Comparison of ENCODE assay signal across 25 cellular contexts in the genomic region with DNA sequence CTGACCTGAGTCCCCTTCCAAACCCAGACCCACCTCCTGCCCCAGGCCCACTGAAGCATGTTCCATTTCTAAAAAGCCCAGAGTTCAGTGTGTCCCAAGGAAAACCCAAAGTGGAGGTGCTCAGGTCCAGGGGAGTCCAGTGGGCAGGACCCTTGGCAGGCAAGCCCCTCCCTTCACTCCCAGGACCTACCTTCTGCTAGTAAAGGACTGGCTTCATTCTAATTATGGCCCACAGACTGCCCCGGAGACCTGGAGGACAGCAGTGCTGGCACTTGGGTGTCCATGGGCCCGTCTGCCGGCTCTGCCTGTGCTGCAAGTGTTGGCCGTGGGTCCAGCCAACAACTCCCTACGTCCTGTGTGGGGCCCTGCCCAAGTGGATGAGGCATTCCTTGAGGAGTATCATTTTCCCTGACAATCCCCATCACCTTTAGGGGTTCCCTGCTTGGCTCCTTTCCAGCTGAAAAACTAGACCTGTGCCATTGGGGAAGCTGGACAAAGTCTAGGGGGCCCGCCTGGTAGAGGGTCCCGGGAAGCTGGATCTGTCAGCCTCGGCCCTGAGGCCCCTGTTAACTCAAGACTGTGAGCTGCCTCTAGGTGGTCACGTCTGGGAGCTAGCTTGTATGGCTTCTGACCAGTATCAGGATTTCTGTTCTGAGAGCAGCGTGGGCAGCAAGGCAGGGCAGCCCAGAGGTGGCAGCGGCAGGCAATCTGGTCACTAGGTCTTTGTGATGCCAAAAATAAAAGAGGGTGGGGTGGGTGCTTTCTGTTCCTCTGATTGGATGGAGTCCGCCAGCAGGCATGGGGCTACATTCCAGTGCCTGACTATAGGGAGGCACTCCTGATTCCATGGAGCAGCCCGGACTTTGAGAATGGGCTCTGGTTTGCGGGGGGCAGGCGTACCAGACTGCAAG. TPM values are rescaled to one million over a fixed set of nuclear protein-coding genes. Genes with fewer than 3 reads are reported as not detected.
DNase-seq lines count a peak whose midpoint lies in the region; ATAC-seq, FAIRE-seq and TF ChIP-seq lines count a peak whose summit lies in the region.
"Had no signal": no experiment of that assay in that cellular context is flagged by ENCODE, and none has a peak within 500 bp of the region (broad histone marks: within the 10 kb centered on the region; RNA-seq: fewer than 3 reads in every experiment).

No MANE protein-coding gene starts in this region.

- no peak for FAIRE-seq in HepG2 (lab: Jason Lieb, UNC)
- FAIRE-seq: GM19239, RCC 7860 had no signal

- TF ChIP-seq RAD21 in HepG2 (CRISPR knock-in tag; IDR thresholded peaks at IDR 0.05), result no peak

- peaks cover 11 to 29% of the 10 kb centered on the region in 2 donors for H3K4me1 Mint-ChIP-seq in stimulated activated naive B cell treated with anti-CD40 and anti-IgM and Interleukin-4, amounts not matched to agents 10 μg/mL and 1 μg/mL and 100 μg/mL, for 72 hours
- H3K4me1 Mint-ChIP-seq in activated CD4-positive, alpha-beta T cell treated with anti-CD3 and anti-CD28 coated beads, Interleukin-2, amount 10 ng/mL, durations not matched to agents 7 days and 5 days, result peaks cover 11% of the 10 kb centered on the region

- no peak overlapping the region for H3K4me3 Mint-ChIP-seq in stimulated activated naive B cell treated with anti-CD40 and anti-IgM and Interleukin-4, amounts not matched to agents 10 μg/mL and 1 μg/mL and 100 μg/mL, for 72 hours
- H3K4me3 Mint-ChIP-seq in activated CD4-positive, alpha-beta T cell treated with anti-CD3 and anti-CD28 coated beads, Interleukin-2, amount 10 ng/mL, durations not matched to agents 7 days and 5 days, result no peak overlapping the region

- TF ChIP-seq CTCF in PC-3 (conservative IDR thresholded peaks at IDR 0.05; ENCODE audit: low read depth, low read length) (no peak), HepG2 (CRISPR knock-in tag; IDR thresholded peaks at IDR 0.05) (no peak)

- peak overlapping the region; percentile 43 for H3K27ac Mint-ChIP-seq in stimulated activated naive B cell treated with anti-CD40 and anti-IgM and Interleukin-4, amounts not matched to agents 10 μg/mL and 1 μg/mL and 100 μg/mL, for 72 hours
- no peak overlapping the region for H3K27ac Mint-ChIP-seq in activated CD4-positive, alpha-beta T cell treated with anti-CD3 and anti-CD28 coated beads, Interleukin-2, amount 10 ng/mL, durations not matched to agents 7 days and 5 days
- H3K27ac Mint-ChIP-seq: CD4-positive, CD25-positive, alpha-beta regulatory T cell had no signal

- peaks cover 3% of the 10 kb centered on the region; the same call in 1 of the 2 replicates for H3K79me2 ChIP-seq in PC-3 (ENCODE audit: low read length)
- H3K79me2 ChIP-seq in HepG2 (ENCODE audit: insufficient read depth, low read length), result no peaks in the 10 kb centered on the region

- DNase-seq in Right ventricle myocardium superior, result peak; percentile 29
- DNase-seq in cardiac septum (ENCODE audit: low spot score), result no peak
- DNase-seq in PC-3, result no peak
- DNase-seq in HepG2 (ENCODE audit: low spot score), result no peak
- no peak for DNase-seq in stimulated activated naive B cell treated with anti-CD40 and anti-IgM and Interleukin-4, amounts not matched to agents 10 μg/mL and 1 μg/mL and 100 μg/mL, for 72 hours
- no peak for DNase-seq in stimulated activated CD8-positive, alpha-beta memory T cell treated with anti-CD3 and anti-CD28 coated beads, Interleukin-4, amount 100 ng/mL, for 48 hours
- no peak for DNase-seq in activated CD4-positive, alpha-beta T cell treated with anti-CD3 and anti-CD28 coated beads, Interleukin-2, amount 10 ng/mL, durations not matched to agents 7 days and 5 days
- DNase-seq: 8988T; BE2C; CD4-positive, CD25-positive, alpha-beta regulatory T cell; COR-L47; DMS153; GDM1; GM23248; NCI-H187; NCI-H2107; NCI-H510A; NCI-H748 treated with DMSO at 0.1 percent for 48 hours; NK-92 treated with Interleukin-12 subunit alpha and Interleukin-12 subunit beta, amount 100 ng/mL, for 24 hours; SHP77 had no signal

- H3K36me3 Mint-ChIP-seq in stimulated activated naive B cell treated with anti-CD40 and anti-IgM and Interleukin-4, amounts not matched to agents 10 μg/mL and 1 μg/mL and 100 μg/mL, for 72 hours, result no peaks in the 10 kb centered on the region
- no peaks in the 10 kb centered on the region for H3K36me3 Mint-ChIP-seq in activated CD4-positive, alpha-beta T cell treated with anti-CD3 and anti-CD28 coated beads, Interleukin-2, amount 10 ng/mL, durations not matched to agents 7 days and 5 days (ENCODE audit: low read depth)
- H3K36me3 Mint-ChIP-seq: CD4-positive, CD25-positive, alpha-beta regulatory T cell had no signal

- peaks cover 9% of the 10 kb centered on the region; the same call in 1 of the 2 replicates for H3K27me3 ChIP-seq in PC-3 (ENCODE audit: low read length)
- H3K27me3 ChIP-seq in HepG2 (ENCODE audit: control insufficient read depth in 1 of 2, insufficient read depth in 2 of 2, low read length in 2 of 2), result peaks cover 12 to 33% of the 10 kb centered on the region in 2 experiments

- POLR2A ChIA-PET in PC-3 (lab: Charles Lee; ENCODE audit: unreplicated experiment) (no interaction called here), HepG2 (lab: Yijun Ruan, JAX) (interaction anchor here (0.5 to 1.0 kb wide), 2 partner anchors 11 to 133 kb away, joined by 3 to 4 read pairs; a partner anchor contains a TSS)
- POLR2A ChIA-PET in activated CD4-positive, alpha-beta T cell treated with anti-CD3 and anti-CD28 coated beads, Interleukin-2, amount 10 ng/mL, durations not matched to agents 7 days and 5 days (lab: Charles Lee), result no interaction called here

- intact Hi-C loops in Right ventricle myocardium superior (cut with DNase I), result loop anchor here (10.0 kb wide), 1 partner anchor 129 kb away; no protein-coding TSS in a partner anchor
- intact Hi-C loops in cardiac septum (cut with DNase I), result loop anchor here (5.0 kb wide), 1 partner anchor 136 kb away; no protein-coding TSS in a partner anchor
- intact Hi-C loops in PC-3 (cut with micrococcal nuclease), result no loop called here
- intact Hi-C loops in HepG2 (cut with micrococcal nuclease; ENCODE audit: unreplicated experiment), result loop anchor here (5.0 kb wide), 1 partner anchor 186 kb away; no protein-coding TSS in a partner anchor

- no peak overlapping the region for H3K4me3 ChIP-seq in PC-3 (ENCODE audit: low read length)
- no peak overlapping the region for H3K4me3 ChIP-seq in HepG2 (replicated peaks in 1 of 3; ENCODE audit: insufficient read depth in 1 of 3, low read depth in 2 of 3, low read length in 3 of 3)
- H3K4me3 ChIP-seq: GM23248 had no signal

- peaks cover 3% of the 10 kb centered on the region for H3F3A ChIP-seq in PC-3 (ENCODE audit: low read length, unreplicated experiment)

- no peaks in the 10 kb centered on the region for H3K9me2 ChIP-seq in PC-3 (replicated peaks; ENCODE audit: low read length)

- H2AFZ ChIP-seq in PC-3 (ENCODE audit: low read length) (no peak overlapping the region), HepG2 (ENCODE audit: low read length) (no peak overlapping the region)
- H2AFZ ChIP-seq: GM23248 had no signal

- peaks cover 8% of the 10 kb centered on the region for H3K4me1 ChIP-seq in PC-3 (ENCODE audit: insufficient read depth, low read length)
- H3K4me1 ChIP-seq in HepG2 (ENCODE audit: insufficient read depth, low read length), result peaks cover 33% of the 10 kb centered on the region

- H3K9me3 Mint-ChIP-seq in stimulated activated naive B cell treated with anti-CD40 and anti-IgM and Interleukin-4, amounts not matched to agents 10 μg/mL and 1 μg/mL and 100 μg/mL, for 72 hours, result no peaks in the 10 kb centered on the region
- no peaks in the 10 kb centered on the region for H3K9me3 Mint-ChIP-seq in activated CD4-positive, alpha-beta T cell treated with anti-CD3 and anti-CD28 coated beads, Interleukin-2, amount 10 ng/mL, durations not matched to agents 7 days and 5 days

- peak; percentile 54 for ATAC-seq in Right ventricle myocardium superior (ENCODE audit: poor library complexity)
- no peak for ATAC-seq in PC-3
- no peak for ATAC-seq in HepG2
- no peak for ATAC-seq in stimulated activated naive B cell treated with anti-CD40 and anti-IgM and Interleukin-4, amounts not matched to agents 10 μg/mL and 1 μg/mL and 100 μg/mL, for 72 hours (replicated peaks)
- ATAC-seq in GM19328 (IDR thresholded peaks at IDR 0.05; ENCODE audit: unreplicated experiment), result no peak

- no peaks in the 10 kb centered on the region for H3K9me3 ChIP-seq in PC-3 (ENCODE audit: low read length)
- no peaks in the 10 kb centered on the region for H3K9me3 ChIP-seq in HepG2 (ENCODE audit: low read length)
- H3K9me3 ChIP-seq: BE2C had no signal

- TF ChIP-seq EP300 in HepG2 (IDR thresholded peaks at IDR 0.05; ENCODE audit: low read depth in 2 of 2, low read length in 2 of 2), result no peak
- TF ChIP-seq EP300 in HepG2 (CRISPR knock-in tag; IDR thresholded peaks at IDR 0.05; ENCODE audit: borderline replicate concordance), result no peak

- H3K36me3 ChIP-seq in PC-3 (ENCODE audit: low read depth, low read length) (peaks cover 32% of the 10 kb centered on the region; the same call in 1 of the 2 replicates), HepG2 (replicated peaks in 1 of 2; ENCODE audit: control insufficient read depth in 1 of 2, insufficient read depth in 2 of 2, low read length in 2 of 2) (peaks cover 17 to 20% of the 10 kb centered on the region in 2 experiments)

- in situ Hi-C loops in HepG2 (cut with HindIII; ENCODE audit: extremely low pct_ligation_motif_present, low pct_unique_long_range_greater_than_20kb), result no loop called here

- H3K9ac ChIP-seq in PC-3 (ENCODE audit: low read length), result no peak overlapping the region
- no peak overlapping the region for H3K9ac ChIP-seq in HepG2 (ENCODE audit: insufficient read depth, low read depth, low read length)
- H3K9ac ChIP-seq: GM23248, KMS-11 had no signal

- H3K27ac ChIP-seq in PC-3 (ENCODE audit: low read length) (no peak overlapping the region), HepG2 (ENCODE audit: extremely low read length, insufficient read depth, low read length) (no peak overlapping the region)
- H3K27ac ChIP-seq: GM23248, KMS-11 had no signal

- peaks cover 70 to 90% of the 10 kb centered on the region in 2 donors for H3K27me3 Mint-ChIP-seq in stimulated activated naive B cell treated with anti-CD40 and anti-IgM and Interleukin-4, amounts not matched to agents 10 μg/mL and 1 μg/mL and 100 μg/mL, for 72 hours
- H3K27me3 Mint-ChIP-seq in activated CD4-positive, alpha-beta T cell treated with anti-CD3 and anti-CD28 coated beads, Interleukin-2, amount 10 ng/mL, durations not matched to agents 7 days and 5 days, result peaks cover 44% of the 10 kb centered on the region

- BruUV-seq in PC-3 (replicated peaks; lab: Mats Ljungman, UMichigan) (TSS peak; percentile 6), HepG2 (replicated peaks; lab: Mats Ljungman, UMichigan) (TSS peak; percentile 28)

- H3K4me2 ChIP-seq in PC-3 (ENCODE audit: low read length), result no peak overlapping the region
- H3K4me2 ChIP-seq in HepG2 (ENCODE audit: low read depth, low read length), result no peak overlapping the region
- H3K4me2 ChIP-seq: KMS-11 had no signal

- WGBS in HepG2 (ENCODE audit: low lambda C conversion rate), result 96% methylated on average over 15 of the region's 15 CpGs

- CTCF ChIA-PET in PC-3 (lab: Charles Lee) (no interaction called here), HepG2 (lab: Yijun Ruan, JAX; ENCODE audit: low intra/inter-chr PET ratio, low total read pairs) (no interaction called here)
- CTCF ChIA-PET in activated CD4-positive, alpha-beta T cell treated with anti-CD3 and anti-CD28 coated beads, Interleukin-2, amount 10 ng/mL, durations not matched to agents 7 days and 5 days (lab: Charles Lee), result interaction anchor here (0.6 to 1.2 kb wide), 2 partner anchors 54 to 100 kb away, joined by 3 to 5 read pairs; no protein-coding TSS in a partner anchor

- H4K20me1 ChIP-seq in PC-3 (ENCODE audit: low read length) (no peaks in the 10 kb centered on the region; the same call in 1 of the 2 replicates), HepG2 (ENCODE audit: insufficient read depth, low read length) (peaks cover 7% of the 10 kb centered on the region; the same call in 1 of the 2 replicates)

- TF ChIP-seq POLR2A in HepG2 (IDR thresholded peaks at IDR 0.05; ENCODE audit: insufficient read depth in 1 of 2, low read depth in 2 of 2, low read length in 2 of 2), result peak in 1 of 2 experiments; percentile 23; a peak in 1 of 4 replicates

RNA-seq across cellular contexts. Expression of a gene that starts 8.2 kb away (rescaled TPM):
- total RNA-seq in Right ventricle myocardium superior (4.2 TPM), cardiac septum (3.5 TPM), PC-3 (2014; rRNA removed) (39.2 and 43.9 TPM in 2 replicates), HepG2 (2016; rRNA removed; fragmentation: Illumina TruSeq; extraction: Trizol) (13.0 and 14.5 TPM in 2 replicates)
- total RNA-seq in HepG2 (2016; cell fraction: cytosol; rRNA removed; fragmentation: Illumina TruSeq; extraction: Trizol; ENCODE audit: low read depth), result 6.8 and 7.5 TPM in 2 replicates
- total RNA-seq in HepG2 (2016; cell fraction: insoluble cytoplasmic fraction; rRNA removed; fragmentation: Illumina TruSeq; extraction: Trizol), result 11.8 and 15.7 TPM in 2 replicates
- total RNA-seq in HepG2 (2016; cell fraction: membrane; rRNA removed; fragmentation: Illumina TruSeq; extraction: Trizol), result 9.1 and 10.9 TPM in 2 replicates
- 11.8 and 14.3 TPM in 2 replicates for total RNA-seq in HepG2 (2016; cell fraction: nucleus; rRNA removed; fragmentation: Illumina TruSeq; extraction: Trizol)
- polyA plus RNA-seq in HepG2 (2011; rRNA removed), result 31.1 and 40.2 TPM in 2 replicates
- 25.9 and 34.2 TPM in 2 replicates for polyA plus RNA-seq in HepG2 (2011; cell fraction: cytosol; rRNA removed)
- 90.7 and 95.7 TPM in 2 replicates for polyA plus RNA-seq in HepG2 (2011; cell fraction: nucleus; rRNA removed)
- polyA plus RNA-seq in HepG2 (2012), result 41.2 and 46.2 TPM in 2 replicates
- polyA plus RNA-seq in HepG2 (2016; cell fraction: cytosol; fragmentation: Illumina TruSeq; extraction: Trizol; ENCODE audit: low read depth), result 4.2 and 5.6 TPM in 2 replicates
- 9.1 and 12.0 TPM in 2 replicates for polyA plus RNA-seq in HepG2 (2016; cell fraction: insoluble cytoplasmic fraction; fragmentation: Illumina TruSeq; extraction: Trizol; ENCODE audit: low read depth)
- polyA plus RNA-seq in HepG2 (2016; cell fraction: membrane; fragmentation: Illumina TruSeq; extraction: Trizol; ENCODE audit: low read depth), result 3.9 and 6.0 TPM in 2 replicates
- polyA plus RNA-seq in HepG2 (2016; cell fraction: nucleus; fragmentation: Illumina TruSeq; extraction: Trizol; ENCODE audit: insufficient read depth, low read depth), result 18.6 and 21.1 TPM in 2 replicates
- 42.9 and 69.2 TPM in 2 replicates for polyA minus RNA-seq in HepG2 (2011; rRNA and poly(A)+ RNA removed; ENCODE audit: low replicate concordance)
- 31.2 and 31.6 TPM in 2 replicates for polyA minus RNA-seq in HepG2 (2011; cell fraction: cytosol; rRNA and poly(A)+ RNA removed)
- polyA minus RNA-seq in HepG2 (2011; cell fraction: nucleus; rRNA and poly(A)+ RNA removed), result 17.8 and 22.4 TPM in 2 replicates
- total RNA-seq in activated CD4-positive, alpha-beta T cell treated with anti-CD3 and anti-CD28 coated beads, Interleukin-2, amount 10 ng/mL, durations not matched to agents 7 days and 5 days, result 1 to 10 TPM; 4.6 to 5.5 TPM

RNA-seq across cellular contexts. Expression of a gene that starts 10.7 kb away (rescaled TPM):
- total RNA-seq in Right ventricle myocardium superior, result 6.2 TPM
- total RNA-seq in cardiac septum, result 5.7 TPM
- total RNA-seq in PC-3 (2014; rRNA removed), result 11.3 and 12.8 TPM in 2 replicates
- 12.0 and 12.6 TPM in 2 replicates for total RNA-seq in HepG2 (2016; rRNA removed; fragmentation: Illumina TruSeq; extraction: Trizol)
- 1.3 and 2.4 TPM in 2 replicates for total RNA-seq in HepG2 (2016; cell fraction: cytosol; rRNA removed; fragmentation: Illumina TruSeq; extraction: Trizol; ENCODE audit: low read depth)
- total RNA-seq in HepG2 (2016; cell fraction: insoluble cytoplasmic fraction; rRNA removed; fragmentation: Illumina TruSeq; extraction: Trizol), result 12.8 and 13.5 TPM in 2 replicates
- total RNA-seq in HepG2 (2016; cell fraction: membrane; rRNA removed; fragmentation: Illumina TruSeq; extraction: Trizol), result 4.8 and 5.6 TPM in 2 replicates
- total RNA-seq in HepG2 (2016; cell fraction: nucleus; rRNA removed; fragmentation: Illumina TruSeq; extraction: Trizol), result 5.7 and 8.6 TPM in 2 replicates
- 0.34 and 0.76 TPM in 2 replicates for polyA plus RNA-seq in HepG2 (2011; rRNA removed)
- 0.72 and 0.99 TPM in 2 replicates for polyA plus RNA-seq in HepG2 (2011; cell fraction: cytosol; rRNA removed)
- polyA plus RNA-seq in HepG2 (2011; cell fraction: nucleus; rRNA removed), result 3.4 and 5.0 TPM in 2 replicates
- polyA plus RNA-seq in HepG2 (2012), result 7.4 and 7.7 TPM in 2 replicates
- 0.54 and 0.80 TPM in 2 replicates for polyA plus RNA-seq in HepG2 (2016; cell fraction: cytosol; fragmentation: Illumina TruSeq; extraction: Trizol; ENCODE audit: low read depth)
- 10.9 and 11.0 TPM in 2 replicates for polyA plus RNA-seq in HepG2 (2016; cell fraction: insoluble cytoplasmic fraction; fragmentation: Illumina TruSeq; extraction: Trizol; ENCODE audit: low read depth)
- 1.4 TPM in 2 replicates for polyA plus RNA-seq in HepG2 (2016; cell fraction: membrane; fragmentation: Illumina TruSeq; extraction: Trizol; ENCODE audit: low read depth)
- 15.7 and 18.7 TPM in 2 replicates for polyA plus RNA-seq in HepG2 (2016; cell fraction: nucleus; fragmentation: Illumina TruSeq; extraction: Trizol; ENCODE audit: insufficient read depth, low read depth)
- polyA minus RNA-seq in HepG2 (2011; rRNA and poly(A)+ RNA removed; ENCODE audit: low replicate concordance), result 1.2 and 1.6 TPM in 2 replicates
- polyA minus RNA-seq in HepG2 (2011; cell fraction: cytosol; rRNA and poly(A)+ RNA removed), result 1.8 and 1.9 TPM in 2 replicates
- polyA minus RNA-seq in HepG2 (2011; cell fraction: nucleus; rRNA and poly(A)+ RNA removed), result 0.77 and 0.87 TPM in 2 replicates
- 1 to 10 TPM; 4.3 to 6.4 TPM for total RNA-seq in activated CD4-positive, alpha-beta T cell treated with anti-CD3 and anti-CD28 coated beads, Interleukin-2, amount 10 ng/mL, durations not matched to agents 7 days and 5 days

RNA-seq across cellular contexts. Expression of a gene that starts 53.1 kb away (rescaled TPM):
- total RNA-seq in Right ventricle myocardium superior, result 25.6 TPM
- total RNA-seq in cardiac septum, result 23.8 TPM
- 53.5 and 75.4 TPM in 2 replicates for total RNA-seq in PC-3 (2014; rRNA removed)
- total RNA-seq in HepG2 (2016; rRNA removed; fragmentation: Illumina TruSeq; extraction: Trizol), result 17.1 and 25.8 TPM in 2 replicates
- total RNA-seq in HepG2 (2016; cell fraction: cytosol; rRNA removed; fragmentation: Illumina TruSeq; extraction: Trizol; ENCODE audit: low read depth), result 4.7 and 4.8 TPM in 2 replicates
- total RNA-seq in HepG2 (2016; cell fraction: insoluble cytoplasmic fraction; rRNA removed; fragmentation: Illumina TruSeq; extraction: Trizol), result 17.7 and 25.2 TPM in 2 replicates
- 13.9 and 15.1 TPM in 2 replicates for total RNA-seq in HepG2 (2016; cell fraction: membrane; rRNA removed; fragmentation: Illumina TruSeq; extraction: Trizol)
- total RNA-seq in HepG2 (2016; cell fraction: nucleus; rRNA removed; fragmentation: Illumina TruSeq; extraction: Trizol), result 18.5 and 22.8 TPM in 2 replicates
- 50.8 and 61.1 TPM in 2 replicates for polyA plus RNA-seq in HepG2 (2011; rRNA removed)
- polyA plus RNA-seq in HepG2 (2011; cell fraction: cytosol; rRNA removed), result 31.1 and 45.6 TPM in 2 replicates
- polyA plus RNA-seq in HepG2 (2011; cell fraction: nucleus; rRNA removed), result 117 and 122 TPM in 2 replicates
- polyA plus RNA-seq in HepG2 (2012), result 27.9 and 32.4 TPM in 2 replicates
- 3.7 and 4.2 TPM in 2 replicates for polyA plus RNA-seq in HepG2 (2016; cell fraction: cytosol; fragmentation: Illumina TruSeq; extraction: Trizol; ENCODE audit: low read depth)
- 29.4 and 33.0 TPM in 2 replicates for polyA plus RNA-seq in HepG2 (2016; cell fraction: insoluble cytoplasmic fraction; fragmentation: Illumina TruSeq; extraction: Trizol; ENCODE audit: low read depth)
- polyA plus RNA-seq in HepG2 (2016; cell fraction: membrane; fragmentation: Illumina TruSeq; extraction: Trizol; ENCODE audit: low read depth), result 11.7 and 12.5 TPM in 2 replicates
- polyA plus RNA-seq in HepG2 (2016; cell fraction: nucleus; fragmentation: Illumina TruSeq; extraction: Trizol; ENCODE audit: insufficient read depth, low read depth), result 60.4 and 60.8 TPM in 2 replicates
- polyA minus RNA-seq in HepG2 (2011; rRNA and poly(A)+ RNA removed; ENCODE audit: low replicate concordance), result 17.1 and 51.0 TPM in 2 replicates
- 33.1 and 38.6 TPM in 2 replicates for polyA minus RNA-seq in HepG2 (2011; cell fraction: cytosol; rRNA and poly(A)+ RNA removed)
- polyA minus RNA-seq in HepG2 (2011; cell fraction: nucleus; rRNA and poly(A)+ RNA removed), result 17.8 and 25.2 TPM in 2 replicates
- total RNA-seq in activated CD4-positive, alpha-beta T cell treated with anti-CD3 and anti-CD28 coated beads, Interleukin-2, amount 10 ng/mL, durations not matched to agents 7 days and 5 days, result 10 to 100 TPM; 35.0 TPM

RNA-seq across cellular contexts. Expression of a gene that starts 55.4 kb away (rescaled TPM):
- total RNA-seq in Right ventricle myocardium superior (not detected), cardiac septum (not detected), PC-3 (2014; rRNA removed) (not detected in 2 replicates), HepG2 (2016; rRNA removed; fragmentation: Illumina TruSeq; extraction: Trizol) (0.76 and 2.2 TPM in 2 replicates)
- total RNA-seq in HepG2 (2016; cell fraction: cytosol; rRNA removed; fragmentation: Illumina TruSeq; extraction: Trizol; ENCODE audit: low read depth), result 0.30 TPM in 1 of 2 replicates, not detected in the other
- 0.54 and 2.3 TPM in 2 replicates for total RNA-seq in HepG2 (2016; cell fraction: insoluble cytoplasmic fraction; rRNA removed; fragmentation: Illumina TruSeq; extraction: Trizol)
- total RNA-seq in HepG2 (2016; cell fraction: membrane; rRNA removed; fragmentation: Illumina TruSeq; extraction: Trizol), result 0.28 and 0.41 TPM in 2 replicates
- 3.2 and 3.4 TPM in 2 replicates for total RNA-seq in HepG2 (2016; cell fraction: nucleus; rRNA removed; fragmentation: Illumina TruSeq; extraction: Trizol)
- polyA plus RNA-seq in HepG2 (2011; rRNA removed), result 1.1 and 2.2 TPM in 2 replicates
- 1.2 and 1.3 TPM in 2 replicates for polyA plus RNA-seq in HepG2 (2011; cell fraction: cytosol; rRNA removed)
- polyA plus RNA-seq in HepG2 (2011; cell fraction: nucleus; rRNA removed), result 5.5 and 5.6 TPM in 2 replicates
- 1.7 and 2.5 TPM in 2 replicates for polyA plus RNA-seq in HepG2 (2012)
- polyA plus RNA-seq in HepG2 (2016; cell fraction: cytosol; fragmentation: Illumina TruSeq; extraction: Trizol; ENCODE audit: low read depth), result 0.20 and 0.24 TPM in 2 replicates
- 0.19 and 0.36 TPM in 2 replicates for polyA plus RNA-seq in HepG2 (2016; cell fraction: insoluble cytoplasmic fraction; fragmentation: Illumina TruSeq; extraction: Trizol; ENCODE audit: low read depth)
- polyA plus RNA-seq in HepG2 (2016; cell fraction: membrane; fragmentation: Illumina TruSeq; extraction: Trizol; ENCODE audit: low read depth), result 0.15 and 0.29 TPM in 2 replicates
- polyA plus RNA-seq in HepG2 (2016; cell fraction: nucleus; fragmentation: Illumina TruSeq; extraction: Trizol; ENCODE audit: insufficient read depth, low read depth), result 1.4 and 2.3 TPM in 2 replicates
- 6.6 TPM in 1 of 2 replicates, not detected in the other for polyA minus RNA-seq in HepG2 (2011; rRNA and poly(A)+ RNA removed; ENCODE audit: low replicate concordance)
- 0.79 and 1.1 TPM in 2 replicates for polyA minus RNA-seq in HepG2 (2011; cell fraction: cytosol; rRNA and poly(A)+ RNA removed)
- polyA minus RNA-seq in HepG2 (2011; cell fraction: nucleus; rRNA and poly(A)+ RNA removed), result 10.6 and 12.7 TPM in 2 replicates
- not detected for total RNA-seq in activated CD4-positive, alpha-beta T cell treated with anti-CD3 and anti-CD28 coated beads, Interleukin-2, amount 10 ng/mL, durations not matched to agents 7 days and 5 days
- total RNA-seq: CD4-positive, CD25-positive, alpha-beta regulatory T cell; Daoy; GM23248 had no signal
- polyA plus RNA-seq: GM23248 had no signal
